9 cellular contexts compared by ENCODE assay signal in genomic region chr16:3283525-3284447, GRCh38. TPM values are rescaled to one million over a fixed set of nuclear protein-coding genes. Genes with fewer than 3 reads are reported as not detected.
DNase-seq lines count a peak whose midpoint lies in the region; TF ChIP-seq lines count a peak whose summit lies in the region.
"Had no signal": no experiment of that assay in that cellular context is flagged by ENCODE, and none has a peak within 500 bp of the region (broad histone marks: within the 10 kb centered on the region; RNA-seq: fewer than 3 reads in every experiment).

No MANE protein-coding gene starts in this region.

- no peaks in the 10 kb centered on the region for H3K27me3 ChIP-seq in CD4-positive, alpha-beta memory T cell (ENCODE audit: insufficient read depth, low read length)
- no peaks in the 10 kb centered on the region for H3K27me3 ChIP-seq in mammary epithelial cell (ENCODE audit: insufficient read depth, low read length)

- H3K4me2 ChIP-seq in mammary epithelial cell (ENCODE audit: insufficient read depth, low read depth, low read length), result peak overlapping the region; percentile 97

- POLR2A ChIA-PET in CD4-positive, alpha-beta memory T cell (lab: Charles Lee; ENCODE audit: partially characterized antibody), result interaction anchor here (0.6 to 6.9 kb wide), 29 partner anchors 13 to 1132 kb away, joined by 3 to 80 read pairs (median 10); partner anchors contain the start of genes CLUAP1, CORO7, FLYWCH2 and NAA60

- peaks cover 27% of the 10 kb centered on the region for H3K4me1 ChIP-seq in CD4-positive, alpha-beta memory T cell (ENCODE audit: insufficient read depth, low read length)
- H3K4me1 ChIP-seq in mammary epithelial cell (ENCODE audit: insufficient read depth, low read length), result peaks cover 12% of the 10 kb centered on the region

- H3K4me3 ChIP-seq in CD4-positive, alpha-beta memory T cell (ENCODE audit: low read length in 2 of 2), result peak overlapping the region; percentile 15 to 68
- H3K4me3 ChIP-seq in mammary epithelial cell (replicated peaks in 1 of 3; ENCODE audit: insufficient read depth in 1 of 3, low read depth in 2 of 3, low read length in 3 of 3), result peak overlapping the region; percentile 86 to 98 (median 91)

- H2AFZ ChIP-seq in mammary epithelial cell (ENCODE audit: low read depth, low read length), result peak overlapping the region; percentile 99

- TF ChIP-seq CTCF in mammary epithelial cell (conservative IDR thresholded peaks at IDR 0.05 in 1 of 2, IDR thresholded peaks at IDR 0.05 in 1 of 2; ENCODE audit: extremely low read depth in 1 of 2, insufficient read depth in 1 of 2, low read depth in 1 of 2, low read length in 2 of 2) (no peak), mesothelial cell of epicardium (IDR thresholded peaks at IDR 0.05; ENCODE audit: unreplicated experiment) (no peak)

- intact Hi-C loops in CD4-positive, alpha-beta memory T cell (cut with micrococcal nuclease), result loop anchor here (1.0 to 5.0 kb wide), 8 partner anchors 22 to 217 kb away; partner anchors contain the start of genes TIGD7, ZNF174, ZNF75A and ZSCAN32
- intact Hi-C loops in mammary epithelial cell (cut with micrococcal nuclease), result loop anchor here (1.0 to 5.0 kb wide), 7 partner anchors 19 to 217 kb away; partner anchors contain the start of genes CLUAP1, OR1F1, TIGD7 and ZNF200

- BruUV-seq in mammary epithelial cell (replicated peaks; lab: Mats Ljungman, UMichigan), result TSS peak; percentile 56

- H4K20me1 ChIP-seq in mammary epithelial cell (ENCODE audit: insufficient read depth, low read length), result no peaks in the 10 kb centered on the region

- no peak for DNase-seq in CD4-positive, alpha-beta memory T cell
- DNase-seq in HPDE6-E6E7 (ENCODE audit: extremely low spot score) (peak; percentile 14), mammary epithelial cell (peak; percentile 18), mesothelial cell of epicardium (ENCODE audit: low spot score in 2 of 2, unreplicated experiment in 2 of 2) (peak in 1 of 2 experiments; percentile 21), NCI-H187 (lab: John Stamatoyannopoulos, UW) (no peak), mesenteric fat pad (ENCODE audit: low spot score) (no peak), SKM-1 (lab: John Stamatoyannopoulos, UW; ENCODE audit: unreplicated experiment) (no peak), D341Med (ENCODE audit: low spot score) (no peak)

- peak overlapping the region; percentile 93 to 99 (median 98) for H3K27ac Mint-ChIP-seq in CD4-positive, alpha-beta memory T cell
- H3K27ac Mint-ChIP-seq in mesothelial cell of epicardium, result peak overlapping the region; percentile 100

- peak overlapping the region; percentile 93 to 97 (median 95) for H3K4me3 Mint-ChIP-seq in CD4-positive, alpha-beta memory T cell
- H3K4me3 Mint-ChIP-seq in mesothelial cell of epicardium, result peak overlapping the region; percentile 98

- in situ Hi-C loops in mammary epithelial cell (cut with MboI; ENCODE audit: low sequenced_read_pairs in 2 of 2), result no loop called here

- peak overlapping the region; percentile 89 for H3K9ac ChIP-seq in mammary epithelial cell (ENCODE audit: insufficient read depth, low read length)

- WGBS in mammary epithelial cell (ENCODE audit: low coverage, missing lambda C conversion rate), result 12% methylated on average over 12 of the region's 57 CpGs

- H3K27ac ChIP-seq in CD4-positive, alpha-beta memory T cell (ENCODE audit: low read depth, low read length), result peak overlapping the region; percentile 87
- H3K27ac ChIP-seq in mammary epithelial cell (ENCODE audit: insufficient read depth, low read depth, low read length), result peak overlapping the region; percentile 96

- CTCF ChIA-PET in CD4-positive, alpha-beta memory T cell (lab: Charles Lee; ENCODE audit: partially characterized antibody), result interaction anchor here (1.2 to 1.6 kb wide), 4 partner anchors 17 to 154 kb away, joined by 3 to 4 read pairs (median 4); no protein-coding TSS in a partner anchor
- CTCF ChIA-PET in mammary epithelial cell (lab: Charles Lee; ENCODE audit: low non-redundant PET), result interaction anchor here (0.6 kb wide), 1 partner anchor 81 kb away, joined by 3 read pairs; no protein-coding TSS in a partner anchor

- peaks cover 46 to 48% of the 10 kb centered on the region in 2 donors for H3K36me3 Mint-ChIP-seq in CD4-positive, alpha-beta memory T cell
- peaks cover 43% of the 10 kb centered on the region for H3K36me3 Mint-ChIP-seq in mesothelial cell of epicardium

- H3K9me3 ChIP-seq in CD4-positive, alpha-beta memory T cell (ENCODE audit: control insufficient read depth in 1 of 2, low read length in 2 of 2), result peaks cover 0 to 9% of the 10 kb centered on the region in 2 donors
- H3K9me3 ChIP-seq in mammary epithelial cell (replicated peaks; ENCODE audit: insufficient read depth, low read length), result peaks cover under 1% of the 10 kb centered on the region

- dilution Hi-C loops in mammary epithelial cell (cut with HindIII; ENCODE audit: low sequenced_read_pairs), result no loop called here

- H3K4me1 Mint-ChIP-seq in CD4-positive, alpha-beta memory T cell, result peaks cover 18 to 45% (median 31%) of the 10 kb centered on the region in 4 donors
- peaks cover 22% of the 10 kb centered on the region for H3K4me1 Mint-ChIP-seq in mesothelial cell of epicardium

- no peaks in the 10 kb centered on the region for H3K27me3 Mint-ChIP-seq in CD4-positive, alpha-beta memory T cell
- H3K27me3 Mint-ChIP-seq in mesothelial cell of epicardium (ENCODE audit: low read depth), result no peaks in the 10 kb centered on the region

- H3K36me3 ChIP-seq in CD4-positive, alpha-beta memory T cell (ENCODE audit: insufficient read depth, low read length), result peaks cover 20% of the 10 kb centered on the region
- H3K36me3 ChIP-seq in mammary epithelial cell (ENCODE audit: insufficient read depth, low read length), result peaks cover 7% of the 10 kb centered on the region

- H3K9me3 Mint-ChIP-seq in CD4-positive, alpha-beta memory T cell, result peaks cover 0 to 35% (median 20%) of the 10 kb centered on the region in 8 donors
- peaks cover 16% of the 10 kb centered on the region for H3K9me3 Mint-ChIP-seq in mesothelial cell of epicardium

- peaks cover 50% of the 10 kb centered on the region for H3K79me2 ChIP-seq in mammary epithelial cell (ENCODE audit: insufficient read depth, low read length)

RNA-seq across cellular contexts. Expression of gene ZNF263, which starts 0.5 kb away (rescaled TPM):
- total RNA-seq in CD4-positive, alpha-beta memory T cell, result 10 to 100 TPM; 44.0 to 45.1 TPM
- polyA plus RNA-seq in CD4-positive, alpha-beta memory T cell, result 10 to 100 TPM; 29.3 to 37.8 TPM
- total RNA-seq in mammary epithelial cell (10 to 100 TPM; 23.7 to 54.8 TPM), mesothelial cell of epicardium (43.5 to 45.5 TPM (median 44.9 TPM) in 3 replicates), mesenteric fat pad (25.9 TPM)
- 7.6 TPM for polyA plus RNA-seq in mammary epithelial cell
- polyA minus RNA-seq in mammary epithelial cell, result 12.1 TPM

RNA-seq across cellular contexts. Expression of gene TIGD7, which starts 21.4 kb away (rescaled TPM):
- total RNA-seq in CD4-positive, alpha-beta memory T cell, result 10 to 100 TPM; 14.2 to 19.0 TPM
- polyA plus RNA-seq in CD4-positive, alpha-beta memory T cell, result 1 to 10 TPM; 3.2 to 3.4 TPM
- total RNA-seq in mammary epithelial cell (1 to 10 TPM; 1.9 to 2.3 TPM), mesothelial cell of epicardium (6.9 to 8.1 TPM (median 7.6 TPM) in 3 replicates), mesenteric fat pad (5.2 TPM)
- polyA plus RNA-seq in mammary epithelial cell, result 0.39 TPM
- polyA minus RNA-seq in mammary epithelial cell, result not detected

RNA-seq across cellular contexts. Expression of gene ZNF75A, which starts 21.5 kb away (rescaled TPM):
- 10 to 100 TPM; 82.7 to 88.1 TPM for total RNA-seq in CD4-positive, alpha-beta memory T cell
- 10 to 100 TPM; 10.8 to 24.5 TPM for polyA plus RNA-seq in CD4-positive, alpha-beta memory T cell
- total RNA-seq in mammary epithelial cell, result 10 to 100 TPM; 13.7 to 24.6 TPM
- 8.4 TPM for polyA plus RNA-seq in mammary epithelial cell
- 7.6 TPM for polyA minus RNA-seq in mammary epithelial cell
- total RNA-seq in mesothelial cell of epicardium, result 51.3 to 53.4 TPM (median 51.7 TPM) in 3 replicates
- total RNA-seq in mesenteric fat pad, result 17.9 TPM

RNA-seq across cellular contexts. Expression of gene MEFV, which starts 27.4 kb away (rescaled TPM):
- total RNA-seq in CD4-positive, alpha-beta memory T cell, result under 1 TPM; 0.35 to 0.42 TPM
- under 1 TPM in 1 of 2 donors, not detected in 1; 0.05 TPM for polyA plus RNA-seq in CD4-positive, alpha-beta memory T cell
- total RNA-seq in mammary epithelial cell (not detected), mesothelial cell of epicardium (0.20 TPM in 1 of 3 replicates, not detected in the others), mesenteric fat pad (6.0 TPM)
- not detected for polyA plus RNA-seq in mammary epithelial cell
- not detected for polyA minus RNA-seq in mammary epithelial cell
- total RNA-seq: NCI-H460 had no signal

RNA-seq across cellular contexts. Expression of gene ZNF200, which starts 48.8 kb away (rescaled TPM):
- 10 to 100 TPM; 27.7 to 29.2 TPM for total RNA-seq in CD4-positive, alpha-beta memory T cell
- 10 to 100 TPM in 1 of 2 donors, 1 to 10 TPM in 1; 6.7 to 11.6 TPM for polyA plus RNA-seq in CD4-positive, alpha-beta memory T cell
- 10 to 100 TPM in 1 of 2 donors, 1 to 10 TPM in 1; 10.0 to 10.5 TPM for total RNA-seq in mammary epithelial cell
- polyA plus RNA-seq in mammary epithelial cell, result 4.2 TPM
- 15.2 TPM for polyA minus RNA-seq in mammary epithelial cell
- 8.0 to 8.6 TPM (median 8.3 TPM) in 3 replicates for total RNA-seq in mesothelial cell of epicardium
- total RNA-seq in mesenteric fat pad, result 8.4 TPM

Comparison
In these comparisons a context has a peak if more than half of its experiments do, and no peak if none do; other contexts are left out.
1. DNase-seq: peak in HPDE6-E6E7 (single experiment) and mammary epithelial cell (single experiment); none in CD4-positive, alpha-beta memory T cell (0 of 5), NCI-H187 (0 of 2), mesenteric fat pad (single experiment), SKM-1 (single experiment) and D341Med (single experiment).